In genomic region chr2:206004004-206004693, GRCh38 we compare ENCODE assay signal across 9 cellular contexts.
DNase-seq lines count a peak whose midpoint lies in the region; ATAC-seq and TF ChIP-seq lines count a peak whose summit lies in the region.
"Had no signal": no experiment of that assay in that cellular context is flagged by ENCODE, and none has a peak within 500 bp of the region (broad histone marks: within the 10 kb centered on the region; RNA-seq: fewer than 3 reads in every experiment).

No MANE protein-coding gene starts in this region.

- H3K4me1 ChIP-seq in iPS DF 6.9 (ENCODE audit: control insufficient read depth, insufficient read depth, low read length) (no peaks in the 10 kb centered on the region), sigmoid colon (no peaks in the 10 kb centered on the region), prostate gland (replicated peaks) (no peaks in the 10 kb centered on the region)

- no peaks in the 10 kb centered on the region for H3K9me3 ChIP-seq in CD4-positive, alpha-beta T cell (ENCODE audit: control insufficient read depth, low read length)
- no peaks in the 10 kb centered on the region for H3K9me3 ChIP-seq in iPS DF 6.9 (ENCODE audit: control insufficient read depth, insufficient read depth, low read length)
- no peaks in the 10 kb centered on the region for H3K9me3 ChIP-seq in sigmoid colon
- no peaks in the 10 kb centered on the region for H3K9me3 ChIP-seq in prostate gland

- peaks cover 14% of the 10 kb centered on the region for H3K36me3 ChIP-seq in iPS DF 6.9 (ENCODE audit: control insufficient read depth, insufficient read depth, low read length)
- peaks cover 20 to 59% (median 38%) of the 10 kb centered on the region in 4 donors for H3K36me3 ChIP-seq in sigmoid colon
- H3K36me3 ChIP-seq in prostate gland: peaks cover 10 to 12% of the 10 kb centered on the region in 2 donors

- no peak overlapping the region for H3K27ac ChIP-seq in CD4-positive, alpha-beta T cell (ENCODE audit: low read depth, low read length)
- H3K27ac ChIP-seq in iPS DF 6.9 (ENCODE audit: low read length) (no peak overlapping the region), sigmoid colon (no peak overlapping the region), prostate gland (no peak overlapping the region)

- no CpG with 5 or more reads among the region's 8 CpGs for WGBS in iPS DF 6.9 (ENCODE audit: insufficient coverage, insufficient read length)
- 94 to 96% methylated on average over 8 of the region's 8 CpGs for WGBS in sigmoid colon, 2 donors
- 94% methylated on average over 8 of the region's 8 CpGs for whole genome bisulfite sequencing in prostate gland

- H3K27me3 Mint-ChIP-seq in CD4-positive, alpha-beta T cell: no peaks in the 10 kb centered on the region
- H3K27me3 Mint-ChIP-seq: stimulated activated naive CD8-positive, alpha-beta T cell treated with anti-CD3 and anti-CD28 coated beads, Interleukin-15, Interleukin-2, amounts not matched to agents 100 ng/mL and 50 ng/mL, for 24 hours had no signal

- H3K4me3 Mint-ChIP-seq in CD4-positive, alpha-beta T cell: no peak overlapping the region
- H3K4me3 Mint-ChIP-seq: stimulated activated naive CD8-positive, alpha-beta T cell treated with anti-CD3 and anti-CD28 coated beads, Interleukin-15, Interleukin-2, amounts not matched to agents 100 ng/mL and 50 ng/mL, for 24 hours had no signal

- no peak for TF ChIP-seq EP300 in sigmoid colon (IDR thresholded peaks at IDR 0.05)

- POLR2A ChIA-PET in CD4-positive, alpha-beta T cell (lab: Charles Lee): interaction anchor here (0.8 kb wide), 1 partner anchor 9 kb away, joined by 3 read pairs; no protein-coding TSS in a partner anchor

- no peak overlapping the region for H3K4me3 ChIP-seq in iPS DF 6.9 (ENCODE audit: low read length)
- no peak overlapping the region for H3K4me3 ChIP-seq in sigmoid colon
- H3K4me3 ChIP-seq in prostate gland: no peak overlapping the region
- no peak overlapping the region for H3K4me3 ChIP-seq in foreskin fibroblast (ENCODE audit: low read depth in 1 of 2, low read length in 2 of 2)

- no peak for TF ChIP-seq CTCF in CD4-positive, alpha-beta T cell (IDR thresholded peaks at IDR 0.05)
- TF ChIP-seq CTCF in sigmoid colon (IDR thresholded peaks at IDR 0.05) (no peak), prostate gland (IDR thresholded peaks at IDR 0.05) (peak in 1 of 4 experiments; percentile 16), foreskin fibroblast (IDR thresholded peaks at IDR 0.05; ENCODE audit: low read depth, low read length) (no peak)

- ATAC-seq in CD4-positive, alpha-beta T cell (ENCODE audit: poor library complexity): no peak
- ATAC-seq in GM21447 (IDR thresholded peaks at IDR 0.05; ENCODE audit: unreplicated experiment): peak; percentile 58

- peak overlapping the region; percentile 5 for H3K27ac Mint-ChIP-seq in CD4-positive, alpha-beta T cell
- H3K27ac Mint-ChIP-seq: stimulated activated naive CD8-positive, alpha-beta T cell treated with anti-CD3 and anti-CD28 coated beads, Interleukin-15, Interleukin-2, amounts not matched to agents 100 ng/mL and 50 ng/mL, for 24 hours had no signal

- H3K27me3 ChIP-seq in CD4-positive, alpha-beta T cell (ENCODE audit: control insufficient read depth, insufficient read depth, low read length): no peaks in the 10 kb centered on the region
- no peaks in the 10 kb centered on the region for H3K27me3 ChIP-seq in iPS DF 6.9 (ENCODE audit: control insufficient read depth, insufficient read depth, low read length)
- no peaks in the 10 kb centered on the region for H3K27me3 ChIP-seq in sigmoid colon
- H3K27me3 ChIP-seq in prostate gland (replicated peaks; ENCODE audit: insufficient read depth): no peaks in the 10 kb centered on the region

- TF ChIP-seq POLR2A in sigmoid colon (IDR thresholded peaks at IDR 0.05) (no peak), prostate gland (IDR thresholded peaks at IDR 0.05) (no peak)

- intact Hi-C loops in CD4-positive, alpha-beta T cell (cut with DNase I, micrococcal nuclease): no loop called here
- intact Hi-C loops in sigmoid colon (cut with DNase I) (no loop called here), prostate gland (cut with DNase I) (no loop called here)

- CTCF ChIA-PET in CD4-positive, alpha-beta T cell (lab: Charles Lee): interaction anchor here (0.5 kb wide), 1 partner anchor 36 kb away, joined by 3 read pairs; no protein-coding TSS in a partner anchor

- peaks cover 94% of the 10 kb centered on the region for H3K36me3 Mint-ChIP-seq in CD4-positive, alpha-beta T cell (ENCODE audit: low read depth)

- no peaks in the 10 kb centered on the region for H3K9me3 Mint-ChIP-seq in CD4-positive, alpha-beta T cell
- H3K9me3 Mint-ChIP-seq: stimulated activated naive CD8-positive, alpha-beta T cell treated with anti-CD3 and anti-CD28 coated beads, Interleukin-15, Interleukin-2, amounts not matched to agents 100 ng/mL and 50 ng/mL, for 24 hours had no signal

- H3K4me1 Mint-ChIP-seq in CD4-positive, alpha-beta T cell (ENCODE audit: low read depth): no peaks in the 10 kb centered on the region

- DNase-seq in CD4-positive, alpha-beta T cell: no peak
- peak; percentile 24 for DNase-seq in RPMI7951 (ENCODE audit: low read depth)
- DNase-seq in iPS DF 6.9 (ENCODE audit: low read depth, low spot score): peak; percentile 27
- no peak for DNase-seq in mucosa of gallbladder (ENCODE audit: low spot score)
- no peak for DNase-seq in sigmoid colon
- no peak for DNase-seq in prostate gland (ENCODE audit: low spot score)
- no peak for DNase-seq in foreskin fibroblast

Comparison
In these comparisons a context has a peak if more than half of its experiments do, and no peak if none do; other contexts are left out.
1. DNase-seq: peak in RPMI7951 (single experiment) and iPS DF 6.9 (single experiment); none in CD4-positive, alpha-beta T cell (0 of 10), mucosa of gallbladder (single experiment), sigmoid colon (single experiment), prostate gland (single experiment) and foreskin fibroblast (0 of 2).